ENCODE assay signal across 1 cellular context in genomic region chr11:33040862-33041453, GRCh38.
TF ChIP-seq lines count a peak whose summit lies in the region.

No MANE protein-coding gene starts in this region.

TF ChIP-seq in HEK293, 187 proteins besides CTCF, POLR2A, EP300 and RAD21 (continued from another document):
- peak; percentile 23; the same call in 1 of the 2 replicates for TF ChIP-seq ZNF629 (tag by site-specific recombination; IDR thresholded peaks at IDR 0.05)
- TF ChIP-seq ZNF214 (tag by site-specific recombination; IDR thresholded peaks at IDR 0.05; ENCODE audit: borderline replicate concordance), result no peak
- no peak for TF ChIP-seq ZNF837 (tag by site-specific recombination; IDR thresholded peaks at IDR 0.05)
- no peak for TF ChIP-seq SP2 (tag by site-specific recombination; IDR thresholded peaks at IDR 0.05)
- TF ChIP-seq ZEB2 (tag by site-specific recombination; IDR thresholded peaks at IDR 0.05), result 0 out of 2 replicates have a peak, but pooled peaks have one; percentile 24
- TF ChIP-seq ZNF48 (tag by site-specific recombination; IDR thresholded peaks at IDR 0.05), result no peak
- no peak for TF ChIP-seq KLF1 (tag by site-specific recombination; IDR thresholded peaks at IDR 0.05)
- TF ChIP-seq ZIC2 (tag by site-specific recombination; IDR thresholded peaks at IDR 0.05), result peak; percentile 54
- no peak for TF ChIP-seq ZBTB1 (tag by site-specific recombination; IDR thresholded peaks at IDR 0.05)
- TF ChIP-seq ZBTB21 (tag by site-specific recombination; IDR thresholded peaks at IDR 0.05), result no peak
- no peak for TF ChIP-seq ZNF513 (tag by site-specific recombination; IDR thresholded peaks at IDR 0.05)
- TF ChIP-seq ZBTB7A (tag by site-specific recombination; IDR thresholded peaks at IDR 0.05; ENCODE audit: low read depth), result no peak
- no peak for TF ChIP-seq ZNF544 (tag by site-specific recombination; IDR thresholded peaks at IDR 0.05)
- TF ChIP-seq WT1 (tag by site-specific recombination; IDR thresholded peaks at IDR 0.05), result peak; percentile 92
- peak; percentile 86 for TF ChIP-seq IKZF3 (tag by site-specific recombination; IDR thresholded peaks at IDR 0.05)
- TF ChIP-seq KLF16 (tag by site-specific recombination; IDR thresholded peaks at IDR 0.05), result no peak
- no peak for TF ChIP-seq ZNF121 (tag by site-specific recombination; IDR thresholded peaks at IDR 0.05)
- TF ChIP-seq HOXA7 (CRISPR knock-in tag; IDR thresholded peaks at IDR 0.05; ENCODE audit: borderline replicate concordance), result no peak
